Comparison of ENCODE assay signal across 26 cellular contexts in the genomic region with DNA sequence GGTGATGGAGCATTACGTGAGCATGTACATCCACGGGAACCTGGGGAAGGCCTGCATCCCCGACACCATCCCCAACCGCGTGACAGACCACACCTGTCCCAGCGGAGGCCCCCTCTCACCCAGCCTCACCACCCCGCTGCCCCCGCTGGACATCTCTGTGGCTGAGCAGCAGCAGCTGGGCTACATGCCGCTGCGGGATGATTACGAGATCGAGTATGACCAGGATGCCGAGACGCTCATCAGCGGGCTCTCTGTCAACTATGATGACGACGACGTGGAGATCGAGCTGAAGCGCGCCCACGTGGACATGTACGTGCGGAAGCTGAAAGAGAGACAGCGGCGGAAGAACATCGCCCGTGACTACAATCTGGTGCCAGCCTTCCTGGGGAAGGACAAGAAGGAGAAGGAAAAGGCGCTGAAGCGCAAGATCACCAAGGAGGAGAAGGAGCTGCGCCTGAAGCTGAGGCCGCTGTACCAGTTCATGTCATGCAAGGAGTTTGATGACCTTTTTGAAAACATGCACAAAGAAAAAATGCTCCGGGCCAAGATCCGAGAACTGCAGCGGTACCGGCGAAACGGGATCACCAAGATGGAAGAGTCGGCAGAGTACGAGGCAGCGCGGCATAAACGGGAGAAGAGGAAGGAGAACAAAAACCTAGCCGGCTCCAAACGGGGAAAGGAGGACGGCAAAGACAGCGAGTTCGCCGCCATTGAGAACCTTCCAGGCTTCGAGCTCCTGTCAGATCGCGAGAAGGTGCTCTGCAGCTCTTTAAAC. TPM values are rescaled to one million over a fixed set of nuclear protein-coding genes. Genes with fewer than 3 reads are reported as not detected.
A peak's percentile ranks its signal among the peaks of the same experiment; 100 is the strongest.
DNase-seq lines count a peak whose midpoint lies in the region; ATAC-seq and TF ChIP-seq lines count a peak whose summit lies in the region.
"Had no signal": no experiment of that assay in that cellular context is flagged by ENCODE, and none has a peak within 500 bp of the region (broad histone marks: within the 10 kb centered on the region; RNA-seq: fewer than 3 reads in every experiment).

No MANE protein-coding gene starts in this region.

- H3K36me3 Mint-ChIP-seq in WTC11 (peaks cover 24% of the 10 kb centered on the region), neural crest cell (ENCODE audit: low read depth) (peaks cover 8% of the 10 kb centered on the region)

- no peak for ATAC-seq in left ventricle myocardium superior
- no peak for ATAC-seq in heart right ventricle
- ATAC-seq in WTC11: no peak
- ATAC-seq in aorta (ENCODE audit: low FRiP score): no peak
- ATAC-seq: esophagus mucosa, HCT116 had no signal

- H3K9me3 ChIP-seq in heart right ventricle (no peaks in the 10 kb centered on the region), aorta (ENCODE audit: control insufficient read depth, low read length) (no peaks in the 10 kb centered on the region), tibial nerve (no peaks in the 10 kb centered on the region)
- H3K9me3 ChIP-seq: BE2C, colonic mucosa, sigmoid colon, SJSA1 had no signal

- H3K4me3 Mint-ChIP-seq in WTC11: no peak overlapping the region
- no peak overlapping the region for H3K4me3 Mint-ChIP-seq in neural crest cell
- H3K4me3 Mint-ChIP-seq: type B pancreatic cell had no signal

- DNase-seq in left ventricle myocardium superior: peak; percentile 25
- no peak for DNase-seq in heart right ventricle
- DNase-seq in WTC11 (ENCODE audit: low spot score): no peak
- DNase-seq in neural crest cell (ENCODE audit: low read depth, low spot score): no peak
- peak; percentile 44 to 72 for DNase-seq in aorta
- DNase-seq in NCI-H2029 (lab: John Stamatoyannopoulos, UW): no peak
- no peak for DNase-seq in kidney glomerular epithelial cell (lab: John Stamatoyannopoulos, UW)
- no peak for DNase-seq in tibial nerve (ENCODE audit: low spot score in 2 of 2)
- DNase-seq: activated CD4-positive, alpha-beta T cell treated with anti-CD3 and anti-CD28 coated beads for 48 hours; activated T-cell treated with anti-CD3 and anti-CD28 coated beads, Interleukin-2, amount 50 U/mL, for 48 hours; BE2C; colonic mucosa; DMS79; effector memory CD4-positive, alpha-beta T cell; islet precursor cell; NCI-H146; NCI-H446 treated with DMSO at 0.1 percent for 48 hours; RPMI8226; sigmoid colon; stimulated activated CD4-positive, alpha-beta T cell treated with anti-CD3 and anti-CD28 coated beads, Interleukin-4, amount 100 ng/mL, for 4 hours; T-helper 9 cell had no signal

- TF ChIP-seq POLR2A in tibial nerve (IDR thresholded peaks at IDR 0.05): no peak

- H3K27ac Mint-ChIP-seq in WTC11 (peak overlapping the region; percentile 81), neural crest cell (ENCODE audit: unreplicated experiment) (peak overlapping the region; percentile 78)
- H3K27ac Mint-ChIP-seq: type B pancreatic cell had no signal

- no peaks in the 10 kb centered on the region for H3K9me3 Mint-ChIP-seq in WTC11
- H3K9me3 Mint-ChIP-seq in neural crest cell: no peaks in the 10 kb centered on the region
- H3K9me3 Mint-ChIP-seq: type B pancreatic cell had no signal

- H3K27me3 ChIP-seq in heart right ventricle: no peaks in the 10 kb centered on the region
- H3K27me3 ChIP-seq in aorta (ENCODE audit: control insufficient read depth in 1 of 2, insufficient read depth in 2 of 2, low read length in 1 of 2): no peaks in the 10 kb centered on the region
- no peaks in the 10 kb centered on the region for H3K27me3 ChIP-seq in tibial nerve
- H3K27me3 ChIP-seq: BE2C, cardiac muscle cell, colonic mucosa, sigmoid colon, SJSA1 had no signal

- TF ChIP-seq CTCF in heart right ventricle (IDR thresholded peaks at IDR 0.05): no peak
- no peak for TF ChIP-seq CTCF in WTC11 (IDR thresholded peaks at IDR 0.05)
- no peak for TF ChIP-seq CTCF in neural crest cell (conservative IDR thresholded peaks at IDR 0.05)
- no peak for TF ChIP-seq CTCF in tibial nerve (IDR thresholded peaks at IDR 0.05)

- peaks cover 4 to 69% (median 45%) of the 10 kb centered on the region in 9 donors for H3K4me1 ChIP-seq in heart right ventricle
- H3K4me1 ChIP-seq in aorta (ENCODE audit: control insufficient read depth in 1 of 2, insufficient read depth in 2 of 2, low read length in 2 of 2): no peaks in the 10 kb centered on the region
- peaks cover 0 to 36% (median 0%) of the 10 kb centered on the region in 4 donors for H3K4me1 ChIP-seq in tibial nerve
- H3K4me1 ChIP-seq: BE2C, colonic mucosa, SJSA1 had no signal

- TF ChIP-seq EP300 in tibial nerve (IDR thresholded peaks at IDR 0.05): no peak

- CTCF ChIA-PET in WTC11 (lab: Charles Lee): interaction anchor here (0.8 to 3.4 kb wide), 4 partner anchors 12 to 80 kb away, joined by 3 to 25 read pairs (median 8); partner anchors contain the start of genes GRPEL1 and TADA2B

- peaks cover 4% of the 10 kb centered on the region for H3K4me1 Mint-ChIP-seq in WTC11
- H3K4me1 Mint-ChIP-seq in neural crest cell: no peaks in the 10 kb centered on the region

- POLR2A ChIA-PET in WTC11 (lab: Charles Lee): no interaction called here

- whole genome bisulfite sequencing in heart right ventricle, 2 donors: 96% methylated on average over 52 of the region's 52 CpGs
- 96 to 97% methylated on average over 52 of the region's 52 CpGs for WGBS in aorta, 2 donors
- WGBS in tibial nerve, 2 donors: 95 to 96% methylated on average over 52 of the region's 52 CpGs

- intact Hi-C loops in left ventricle myocardium superior (cut with micrococcal nuclease) (no loop called here), heart right ventricle (cut with DNase I) (no loop called here), aorta (cut with DNase I) (no loop called here)

- H3K36me3 ChIP-seq in heart right ventricle: peaks cover 0 to 80% (median 29%) of the 10 kb centered on the region in 9 donors
- peaks cover 0 to 2% of the 10 kb centered on the region in 2 donors for H3K36me3 ChIP-seq in aorta (ENCODE audit: control insufficient read depth in 1 of 2, insufficient read depth in 2 of 2, low read length in 1 of 2)
- peaks cover 0 to 69% (median 0%) of the 10 kb centered on the region in 3 donors for H3K36me3 ChIP-seq in tibial nerve
- H3K36me3 ChIP-seq: SJSA1 had no signal

- H3K27me3 Mint-ChIP-seq in WTC11 (ENCODE audit: low read depth) (no peaks in the 10 kb centered on the region), neural crest cell (ENCODE audit: low read depth) (no peaks in the 10 kb centered on the region)
- H3K27me3 Mint-ChIP-seq: type B pancreatic cell had no signal

- H3K4me3 ChIP-seq in heart right ventricle (no peak overlapping the region), aorta (ENCODE audit: low read length in 2 of 2) (no peak overlapping the region), tibial nerve (no peak overlapping the region)
- H3K4me3 ChIP-seq: cardiac muscle cell, colonic mucosa, sigmoid colon, SJSA1 had no signal

- peak overlapping the region in 1 of 10 donors; percentile 42 for H3K27ac ChIP-seq in heart right ventricle
- no peak overlapping the region for H3K27ac ChIP-seq in aorta (ENCODE audit: low read depth in 1 of 2, low read length in 2 of 2)
- H3K27ac ChIP-seq in tibial nerve: no peak overlapping the region
- H3K27ac ChIP-seq: cardiac muscle cell, colonic mucosa, SJSA1 had no signal

TF ChIP-seq in WTC11, 78 proteins besides CTCF, POLR2A, EP300 and RAD21 (continues in another document):
- TF ChIP-seq NFATC4 (CRISPR knock-in tag; IDR thresholded peaks at IDR 0.05) (no peak), AR (CRISPR knock-in tag; IDR thresholded peaks at IDR 0.05) (no peak), ZBTB21 (CRISPR knock-in tag; IDR thresholded peaks at IDR 0.05; ENCODE audit: borderline replicate concordance) (no peak)
- TF ChIP-seq, protein P1, sequence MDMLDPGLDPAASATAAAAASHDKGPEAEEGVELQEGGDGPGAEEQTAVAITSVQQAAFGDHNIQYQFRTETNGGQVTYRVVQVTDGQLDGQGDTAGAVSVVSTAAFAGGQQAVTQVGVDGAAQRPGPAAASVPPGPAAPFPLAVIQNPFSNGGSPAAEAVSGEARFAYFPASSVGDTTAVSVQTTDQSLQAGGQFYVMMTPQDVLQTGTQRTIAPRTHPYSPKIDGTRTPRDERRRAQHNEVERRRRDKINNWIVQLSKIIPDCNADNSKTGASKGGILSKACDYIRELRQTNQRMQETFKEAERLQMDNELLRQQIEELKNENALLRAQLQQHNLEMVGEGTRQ (CRISPR knock-in tag; IDR thresholded peaks at IDR 0.05): no peak

RNA-seq across cellular contexts. Expression of gene TADA2B, which starts 11.1 kb away (rescaled TPM):
- total RNA-seq in left ventricle myocardium superior: 34.6 TPM
- 10 to 100 TPM; 26.2 to 40.8 (median 31.5) TPM for total RNA-seq in heart right ventricle
- 10 to 100 TPM; 15.4 to 15.6 TPM for polyA plus RNA-seq in heart right ventricle
- total RNA-seq in WTC11 (2021): 12.2 to 14.3 TPM (median 13.1 TPM) in 3 replicates
- 18.6 and 19.2 TPM in 2 replicates for total RNA-seq in neural crest cell
- 10 to 100 TPM; 18.1 to 19.2 TPM for total RNA-seq in aorta
- polyA plus RNA-seq in aorta: 1 to 10 TPM; 6.5 to 8.4 TPM
- 10 to 100 TPM; 13.3 to 27.3 (median 16.5) TPM for total RNA-seq in tibial nerve

RNA-seq across cellular contexts. Expression of gene GRPEL1, which starts 13.6 kb away (rescaled TPM):
- total RNA-seq in left ventricle myocardium superior (62.7 TPM), heart right ventricle (10 to 100 TPM; 50.8 to 83.3 (median 55.8) TPM), WTC11 (2021) (45.9 to 50.1 TPM (median 50.0 TPM) in 3 replicates), neural crest cell (26.6 and 28.2 TPM in 2 replicates), aorta (10 to 100 TPM; 16.1 to 22.0 TPM), tibial nerve (10 to 100 TPM; 11.1 to 13.6 (median 13.3) TPM)
- polyA plus RNA-seq in heart right ventricle (10 to 100 TPM; 38.7 to 71.6 TPM), aorta (10 to 100 TPM; 11.1 to 21.2 TPM)

Comparison
In these comparisons a context has a peak if more than half of its experiments do, and no peak if none do; other contexts are left out.
1. DNase-seq: peak in left ventricle myocardium superior (single experiment) and aorta (2 of 2); none in heart right ventricle (0 of 2), WTC11 (single experiment), neural crest cell (single experiment), NCI-H2029 (single experiment), kidney glomerular epithelial cell (single experiment) and tibial nerve (0 of 2).